Comparison of ENCODE assay signal across 8 cellular contexts in the genomic region with DNA sequence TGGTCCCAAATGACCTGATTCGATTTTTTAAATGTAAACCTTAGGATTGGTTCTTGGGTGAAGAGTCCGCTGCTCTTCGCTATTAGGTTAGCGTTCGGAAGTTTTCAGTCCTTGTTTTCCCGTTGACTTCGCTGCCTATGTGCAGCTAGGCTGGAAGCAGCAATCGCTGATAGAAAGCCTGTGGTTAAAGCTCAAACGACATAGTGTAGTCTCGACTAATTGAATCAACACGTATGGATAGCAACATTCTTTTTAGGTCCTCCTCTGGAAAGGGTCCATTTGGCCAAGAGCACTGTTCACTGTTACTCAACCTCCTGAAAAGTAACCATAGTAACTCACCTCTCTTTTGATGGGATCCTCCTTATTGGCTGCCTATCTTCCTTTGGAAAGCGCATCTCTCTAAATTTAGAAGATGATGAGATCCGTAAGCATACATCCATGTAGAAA.
DNase-seq lines count a peak whose midpoint lies in the region; ATAC-seq and TF ChIP-seq lines count a peak whose summit lies in the region.

No MANE protein-coding gene starts in this region.

- H3K79me2 ChIP-seq in OCI-LY3 (ENCODE audit: low read length) = no peaks in the 10 kb centered on the region

- no peak overlapping the region for H2AFZ ChIP-seq in OCI-LY3 (ENCODE audit: low read depth, low read length)

- H3K4me3 ChIP-seq in OCI-LY3 (ENCODE audit: low read length) (peak overlapping the region; percentile 58), left ventricle myocardium inferior (peak overlapping the region; percentile 59), skeletal muscle satellite cell (ENCODE audit: low read length) (no peak overlapping the region)

- ATAC-seq in esophagus mucosa (no peak), HG02938 (IDR thresholded peaks at IDR 0.05; ENCODE audit: unreplicated experiment) (no peak)

- H3K27me3 ChIP-seq in OCI-LY3 (ENCODE audit: low read depth, low read length) (peaks cover 26% of the 10 kb centered on the region), left ventricle myocardium inferior (ENCODE audit: low read depth) (peaks cover 90% of the 10 kb centered on the region), skeletal muscle satellite cell (ENCODE audit: control insufficient read depth, insufficient read depth, low read length) (peaks cover 86% of the 10 kb centered on the region)

- intact Hi-C loops in left ventricle myocardium inferior (cut with micrococcal nuclease) = no loop called here

- no peak for TF ChIP-seq CTCF in OCI-LY3 (IDR thresholded peaks at IDR 0.05; ENCODE audit: low read depth, low read length)
- TF ChIP-seq CTCF in left ventricle myocardium inferior (IDR thresholded peaks at IDR 0.05; ENCODE audit: borderline replicate concordance) = no peak

- peaks cover 32% of the 10 kb centered on the region for H3K4me1 ChIP-seq in OCI-LY3 (ENCODE audit: low read length)
- H3K4me1 ChIP-seq in left ventricle myocardium inferior = peaks cover 15% of the 10 kb centered on the region
- H3K4me1 ChIP-seq in skeletal muscle satellite cell (ENCODE audit: control insufficient read depth, insufficient read depth, low read length) = peaks cover 3% of the 10 kb centered on the region

- no peak overlapping the region for H3K9ac ChIP-seq in OCI-LY3 (ENCODE audit: low read length)
- no peak overlapping the region for H3K9ac ChIP-seq in skeletal muscle satellite cell (ENCODE audit: low read depth, low read length)

- H3K36me3 ChIP-seq in OCI-LY3 (replicated peaks; ENCODE audit: low read depth, low read length) (no peaks in the 10 kb centered on the region), left ventricle myocardium inferior (no peaks in the 10 kb centered on the region), skeletal muscle satellite cell (ENCODE audit: insufficient read depth, low read length) (no peaks in the 10 kb centered on the region)

- DNase-seq in NCI-H1105 treated with DMSO at 0.1 percent for 48 hours (lab: John Stamatoyannopoulos, UW) = peak; percentile 59
- DNase-seq in NCI-H1105 (lab: John Stamatoyannopoulos, UW) = no peak
- no peak for DNase-seq in left ventricle myocardium inferior
- no peak for DNase-seq in T-helper 9 cell

- no peaks in the 10 kb centered on the region for H4K20me1 ChIP-seq in OCI-LY3 (ENCODE audit: insufficient read depth, low read length)

- H3K4me2 ChIP-seq in OCI-LY3 (ENCODE audit: low read length) (peak overlapping the region; percentile 48), skeletal muscle satellite cell (ENCODE audit: low read length) (peak overlapping the region; percentile 52)

- H3K27ac ChIP-seq in OCI-LY3 (ENCODE audit: low read length) (no peak overlapping the region), left ventricle myocardium inferior (replicated peaks) (no peak overlapping the region)

- no peaks in the 10 kb centered on the region for H3K9me3 ChIP-seq in OCI-LY3 (ENCODE audit: insufficient read depth, low read length)
- H3K9me3 ChIP-seq in left ventricle myocardium inferior (replicated peaks) = no peaks in the 10 kb centered on the region
- no peaks in the 10 kb centered on the region for H3K9me3 ChIP-seq in skeletal muscle satellite cell (replicated peaks; ENCODE audit: low read length)
